ENCODE assay signal across 1 cellular context in the genomic region with DNA sequence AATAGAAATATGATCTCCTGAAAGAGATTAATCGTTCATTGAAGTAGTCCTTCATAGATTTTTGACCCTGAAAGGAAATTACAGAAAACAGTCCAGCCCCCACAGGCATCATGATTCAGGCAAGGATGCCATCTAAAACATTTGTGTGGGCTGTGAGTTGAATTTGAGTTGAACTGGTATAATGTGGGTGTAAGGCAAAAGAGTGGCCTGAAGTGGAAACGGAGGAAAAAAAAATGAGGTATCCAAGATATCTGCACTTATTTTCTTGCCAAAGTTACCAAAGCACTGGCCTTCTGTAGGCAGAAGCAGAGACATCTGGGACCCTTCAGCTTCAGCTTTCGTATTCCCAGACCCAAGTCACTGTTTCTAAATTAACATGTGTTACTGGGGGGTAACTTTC.
TF ChIP-seq lines count a peak whose summit lies in the region.

No MANE protein-coding gene starts in this region.

TF ChIP-seq in IMR-90, 13 proteins besides CTCF, POLR2A, EP300 and RAD21:
- TF ChIP-seq SMC3 (IDR thresholded peaks at IDR 0.05; ENCODE audit: low read depth, low read length) (no peak), MXI1 (IDR thresholded peaks at IDR 0.05; ENCODE audit: borderline replicate concordance, low read depth, low read length) (no peak), CEBPB (IDR thresholded peaks at IDR 0.05; ENCODE audit: low read depth, low read length) (no peak), MAFK (IDR thresholded peaks at IDR 0.05; ENCODE audit: low read depth, low read length) (no peak), ELK1 (IDR thresholded peaks at IDR 0.05; ENCODE audit: borderline replicate concordance, low read depth, low read length) (no peak), FOS (IDR thresholded peaks at IDR 0.05; ENCODE audit: low read depth, low read length) (no peak), CHD1 (IDR thresholded peaks at IDR 0.05; ENCODE audit: low read depth, low read length) (no peak), MAZ (IDR thresholded peaks at IDR 0.05; ENCODE audit: borderline replicate concordance, low read depth, low read length) (no peak), RFX5 (IDR thresholded peaks at IDR 0.05; ENCODE audit: low read depth, low read length) (no peak), RCOR1 (IDR thresholded peaks at IDR 0.05; ENCODE audit: insufficient replicate concordance, low read length) (no peak), NFE2L2 (IDR thresholded peaks at IDR 0.05; ENCODE audit: low read depth, low read length) (no peak)
- TF ChIP-seq, protein P1, sequence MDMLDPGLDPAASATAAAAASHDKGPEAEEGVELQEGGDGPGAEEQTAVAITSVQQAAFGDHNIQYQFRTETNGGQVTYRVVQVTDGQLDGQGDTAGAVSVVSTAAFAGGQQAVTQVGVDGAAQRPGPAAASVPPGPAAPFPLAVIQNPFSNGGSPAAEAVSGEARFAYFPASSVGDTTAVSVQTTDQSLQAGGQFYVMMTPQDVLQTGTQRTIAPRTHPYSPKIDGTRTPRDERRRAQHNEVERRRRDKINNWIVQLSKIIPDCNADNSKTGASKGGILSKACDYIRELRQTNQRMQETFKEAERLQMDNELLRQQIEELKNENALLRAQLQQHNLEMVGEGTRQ (IDR thresholded peaks at IDR 0.05; ENCODE audit: low read depth, low read length): no peak
